In genomic region chr4:149999485-150000074, GRCh38 we compare ENCODE assay signal across 8 cellular contexts.
A peak's percentile ranks its signal among the peaks of the same experiment; 100 is the strongest.
DNase-seq lines count a peak whose midpoint lies in the region; ATAC-seq, FAIRE-seq and TF ChIP-seq lines count a peak whose summit lies in the region.

No MANE protein-coding gene starts in this region.

- peaks cover 5% of the 10 kb centered on the region for H3K4me1 Mint-ChIP-seq in stimulated activated memory B cell treated with anti-CD40 and anti-IgM and Interleukin-4, amounts not matched to agents 10 μg/mL and 1 μg/mL and 100 μg/mL, for 72 hours

- H3K36me3 Mint-ChIP-seq in stimulated activated memory B cell treated with anti-CD40 and anti-IgM and Interleukin-4, amounts not matched to agents 10 μg/mL and 1 μg/mL and 100 μg/mL, for 72 hours: no peaks in the 10 kb centered on the region

- no peaks in the 10 kb centered on the region for H3K9me2 ChIP-seq in hepatocyte (replicated peaks; ENCODE audit: insufficient read depth)

- no peak overlapping the region for H2AFZ ChIP-seq in hepatocyte

- no peaks in the 10 kb centered on the region for H3K79me2 ChIP-seq in hepatocyte

- no peaks in the 10 kb centered on the region for H3K9me3 Mint-ChIP-seq in stimulated activated memory B cell treated with anti-CD40 and anti-IgM and Interleukin-4, amounts not matched to agents 10 μg/mL and 1 μg/mL and 100 μg/mL, for 72 hours

- H3K27ac Mint-ChIP-seq in stimulated activated memory B cell treated with anti-CD40 and anti-IgM and Interleukin-4, amounts not matched to agents 10 μg/mL and 1 μg/mL and 100 μg/mL, for 72 hours: no peak overlapping the region

- no peaks in the 10 kb centered on the region for H3K4me1 ChIP-seq in hepatocyte (ENCODE audit: insufficient read depth)

- peak; percentile 53 for ATAC-seq in stimulated activated memory B cell treated with anti-CD40 and anti-IgM and Interleukin-4, amounts not matched to agents 10 μg/mL and 1 μg/mL and 100 μg/mL, for 72 hours
- ATAC-seq in GM18505 (IDR thresholded peaks at IDR 0.05; ENCODE audit: unreplicated experiment): no peak

- H3K4me2 ChIP-seq in hepatocyte: no peak overlapping the region

- H3K27me3 Mint-ChIP-seq in stimulated activated memory B cell treated with anti-CD40 and anti-IgM and Interleukin-4, amounts not matched to agents 10 μg/mL and 1 μg/mL and 100 μg/mL, for 72 hours: peaks cover 7% of the 10 kb centered on the region

- no peak overlapping the region for H3K4me3 Mint-ChIP-seq in stimulated activated memory B cell treated with anti-CD40 and anti-IgM and Interleukin-4, amounts not matched to agents 10 μg/mL and 1 μg/mL and 100 μg/mL, for 72 hours

- H3K27ac ChIP-seq in hepatocyte: no peak overlapping the region

- H3K9me3 ChIP-seq in hepatocyte (ENCODE audit: low read depth): no peaks in the 10 kb centered on the region

- peak; percentile 85 for DNase-seq in AG10803 (ENCODE audit: low read depth)
- no peak for DNase-seq in GM19239 (ENCODE audit: insufficient read length, low spot score)
- peak; percentile 24 for DNase-seq in NCI-H2107 (lab: John Stamatoyannopoulos, UW)
- DNase-seq in amniotic epithelial cell (ENCODE audit: low read depth): peak; percentile 77
- DNase-seq in hepatocyte (ENCODE audit: low spot score): peak; percentile 68
- DNase-seq in stimulated activated CD4-positive, alpha-beta T cell treated with anti-CD3 and anti-CD28 coated beads, Interleukin-4, amount 100 ng/mL, for 24 hours: no peak

- H3K4me3 ChIP-seq in AG10803 (ENCODE audit: low read length): no peak overlapping the region
- no peak overlapping the region for H3K4me3 ChIP-seq in hepatocyte

- no peaks in the 10 kb centered on the region for H4K20me1 ChIP-seq in hepatocyte (ENCODE audit: insufficient read depth, poor library complexity, severe bottlenecking)

- FAIRE-seq in GM19239 (lab: Jason Lieb, UNC): peak; percentile 49

- TF ChIP-seq POLR2A in GM18505 (IDR thresholded peaks at IDR 0.05; ENCODE audit: borderline replicate concordance, extremely low read depth, insufficient read depth, insufficient read length): no peak

- no peaks in the 10 kb centered on the region for H3K27me3 ChIP-seq in hepatocyte

- WGBS in hepatocyte (ENCODE audit: low lambda C conversion rate, missing lambda C conversion rate): 29% methylated on average over 3 of the region's 3 CpGs

- TF ChIP-seq CTCF in AG10803 (conservative IDR thresholded peaks at IDR 0.05; ENCODE audit: low read length): peak; percentile 95
- peak; percentile 74 for TF ChIP-seq CTCF in hepatocyte (IDR thresholded peaks at IDR 0.05; ENCODE audit: poor library complexity)

- no peaks in the 10 kb centered on the region for H3K36me3 ChIP-seq in hepatocyte (replicated peaks; ENCODE audit: insufficient read depth, low read depth)

Comparison
In these comparisons a context has a peak if more than half of its experiments do, and no peak if none do; other contexts are left out.
1. DNase-seq: peak in AG10803 (single experiment), NCI-H2107 (single experiment), amniotic epithelial cell (single experiment) and hepatocyte (single experiment); none in GM19239 (single experiment) and stimulated activated CD4-positive, alpha-beta T cell treated with anti-CD3 and anti-CD28 coated beads, Interleukin-4, amount 100 ng/mL, for 24 hours (single experiment).